ENCODE assay signal across 1 cellular context in genomic region chr12:53265783-53266182, GRCh38.
TF ChIP-seq lines count a peak whose summit lies in the region.

No MANE protein-coding gene starts in this region.

TF ChIP-seq in K562, 482 proteins besides CTCF, POLR2A, EP300 and RAD21:
- TF ChIP-seq MTA2 (IDR thresholded peaks at IDR 0.05; ENCODE audit: low read depth) (no peak), ZC3H11A (IDR thresholded peaks at IDR 0.05; ENCODE audit: low read depth, low read length) (no peak), CCNT2 (IDR thresholded peaks at IDR 0.05; ENCODE audit: borderline replicate concordance, extremely low read depth, insufficient read length, low read depth, low read length) (no peak), ZNF696 (CRISPR knock-in tag; conservative IDR thresholded peaks at IDR 0.05) (no peak), TBP (optimal IDR thresholded peaks at IDR 0.05; ENCODE audit: low read depth, low read length) (no peak), ZHX1 (conservative IDR thresholded peaks at IDR 0.05; ENCODE audit: low read length) (no peak), MAFG (tag; conservative IDR thresholded peaks at IDR 0.05) (peak; percentile 57), MAFK (IDR thresholded peaks at IDR 0.05; ENCODE audit: low read length) (peak; percentile 21; the same call in 1 of the 2 replicates), MAX (CRISPR knock-in tag; IDR thresholded peaks at IDR 0.05) (no peak), NFIC (IDR thresholded peaks at IDR 0.05) (no peak), ZNF146 (CRISPR knock-in tag; IDR thresholded peaks at IDR 0.05; ENCODE audit: unreplicated experiment) (no peak), ZNF316 (IDR thresholded peaks at IDR 0.05) (peak; percentile 95), MAFF (IDR thresholded peaks at IDR 0.05; ENCODE audit: low read length) (peak; percentile 54), MYBL2 (IDR thresholded peaks at IDR 0.05; ENCODE audit: low read depth) (no peak), MYBL2 (CRISPR knock-in tag; IDR thresholded peaks at IDR 0.05; ENCODE audit: borderline replicate concordance) (no peak), NFRKB (IDR thresholded peaks at IDR 0.05; ENCODE audit: low read depth) (no peak), ILF3 (IDR thresholded peaks at IDR 0.05; ENCODE audit: borderline replicate concordance) (no peak), SLC30A9 (CRISPR knock-in tag; IDR thresholded peaks at IDR 0.05) (no peak), TARDBP (IDR thresholded peaks at IDR 0.05) (no peak), CHD1 (IDR thresholded peaks at IDR 0.05; ENCODE audit: low read length) (no peak), SAFB (IDR thresholded peaks at IDR 0.05; ENCODE audit: borderline replicate concordance, low read depth, low read length) (no peak), BRF2 (IDR thresholded peaks at IDR 0.05; ENCODE audit: borderline replicate concordance, insufficient read depth, insufficient read length) (no peak), CTBP1 (IDR thresholded peaks at IDR 0.05; ENCODE audit: borderline replicate concordance) (no peak), ARID1B (IDR thresholded peaks at IDR 0.05) (no peak), CHCHD3 (CRISPR knock-in tag; IDR thresholded peaks at IDR 0.05) (no peak), ZFX (CRISPR knock-in tag; IDR thresholded peaks at IDR 0.05) (no peak), HNRNPL (IDR thresholded peaks at IDR 0.05; ENCODE audit: low read depth, low read length) (no peak), C11orf30 (IDR thresholded peaks at IDR 0.05; ENCODE audit: low read depth) (peak; percentile 84), TFAM (CRISPR knock-in tag; conservative IDR thresholded peaks at IDR 0.05) (no peak), PTBP1 (IDR thresholded peaks at IDR 0.05; ENCODE audit: low read depth, low read length) (no peak), KLF13 (tag; IDR thresholded peaks at IDR 0.05; ENCODE audit: borderline replicate concordance, low read depth) (no peak), HMG20A (CRISPR knock-in tag; conservative IDR thresholded peaks at IDR 0.05) (no peak), ZNF232 (CRISPR knock-in tag; IDR thresholded peaks at IDR 0.05) (no peak), ZNF212 (CRISPR knock-in tag; IDR thresholded peaks at IDR 0.05) (no peak), TAL1 (IDR thresholded peaks at IDR 0.05) (no peak), E2F8 (IDR thresholded peaks at IDR 0.05; ENCODE audit: low read depth, partially characterized antibody) (no peak), PHTF2 (CRISPR knock-in tag; IDR thresholded peaks at IDR 0.05) (no peak)
